14 cellular contexts compared by ENCODE assay signal in the genomic region with DNA sequence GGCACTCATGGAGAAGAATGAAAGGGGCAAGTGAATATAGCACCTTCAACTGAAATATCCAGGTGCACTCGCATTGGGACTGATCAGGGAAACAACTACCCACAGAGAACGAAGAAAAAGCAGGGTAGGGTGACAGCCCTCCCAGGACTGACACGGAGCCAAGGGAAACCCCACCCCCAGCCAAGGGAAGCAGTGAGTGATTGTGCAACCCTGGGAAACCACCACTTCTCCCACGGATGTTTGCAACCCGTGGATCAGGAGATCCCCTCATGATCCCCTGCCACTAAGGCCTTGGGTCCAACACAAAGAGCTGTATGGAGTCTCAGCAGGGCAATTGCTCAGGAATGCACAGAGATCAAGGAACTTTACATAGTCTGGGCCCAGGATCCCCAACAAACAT.
"Had no signal": no experiment of that assay in that cellular context is flagged by ENCODE, and none has a peak within 500 bp of the region (broad histone marks: within the 10 kb centered on the region; RNA-seq: fewer than 3 reads in every experiment).

No MANE protein-coding gene starts in this region.

- H3K4me3 ChIP-seq: breast epithelium, neural progenitor cell, thyroid gland had no signal

- H3K27me3 Mint-ChIP-seq: activated naive CD8-positive, alpha-beta T cell treated with anti-CD3 and anti-CD28 coated beads for 36 hours; dendritic cell treated with granulocyte-macrophage colony-stimulating factor and Interleukin-4, amounts not matched to agents 40 ng/mL and 50 ng/mL, for 4 days; effector memory CD8-positive, alpha-beta T cell; stimulated activated naive B cell treated with anti-CD40 and anti-IgM and Interleukin-4, amounts not matched to agents 10 μg/mL and 1 μg/mL and 100 μg/mL, for 72 hours had no signal

- DNase-seq: activated CD4-positive, CD25-positive, alpha-beta regulatory T cell treated with anti-CD3 and anti-CD28 coated beads, Interleukin-2, amount 50 U/mL, for 72 hours; activated naive CD8-positive, alpha-beta T cell treated with anti-CD3 and anti-CD28 coated beads for 36 hours; cerebellar nuclear complex; effector memory CD8-positive, alpha-beta T cell; foreskin fibroblast; stimulated activated CD4-positive, alpha-beta T cell treated with anti-CD3 and anti-CD28 coated beads, Interleukin-2, amount 100 ng/mL, for 48 hours; stimulated activated naive B cell treated with anti-CD40 and anti-IgM and Interleukin-4, amounts not matched to agents 10 μg/mL and 1 μg/mL and 100 μg/mL, for 72 hours; thyroid gland had no signal

- H3K4me1 Mint-ChIP-seq: activated naive CD8-positive, alpha-beta T cell treated with anti-CD3 and anti-CD28 coated beads for 36 hours; stimulated activated naive B cell treated with anti-CD40 and anti-IgM and Interleukin-4, amounts not matched to agents 10 μg/mL and 1 μg/mL and 100 μg/mL, for 72 hours had no signal

- H3K27me3 ChIP-seq: breast epithelium, neural progenitor cell, thyroid gland had no signal

- H3K27ac Mint-ChIP-seq: activated naive CD8-positive, alpha-beta T cell treated with anti-CD3 and anti-CD28 coated beads for 36 hours; activated T-helper 1 cell treated with anti-CD3 and anti-CD28 coated beads, Interleukin-12 subunit alpha, Interleukin-12 subunit beta, Interleukin-2, Interleukin-4 antibody, amounts not matched to agents 30 ng/mL and 10 ng/mL and 1 ng/mL, durations not matched to agents 14 hours and 24 hours and 36 hours; dendritic cell treated with granulocyte-macrophage colony-stimulating factor and Interleukin-4, amounts not matched to agents 40 ng/mL and 50 ng/mL, for 4 days; effector memory CD8-positive, alpha-beta T cell; neural progenitor cell; stimulated activated naive B cell treated with anti-CD40 and anti-IgM and Interleukin-4, amounts not matched to agents 10 μg/mL and 1 μg/mL and 100 μg/mL, for 72 hours had no signal

- FAIRE-seq: urothelium cell line had no signal

- H3K9me3 ChIP-seq: thyroid gland had no signal

- ATAC-seq: effector memory CD8-positive, alpha-beta T cell; stimulated activated naive B cell treated with anti-CD40 and anti-IgM and Interleukin-4, amounts not matched to agents 10 μg/mL and 1 μg/mL and 100 μg/mL, for 72 hours had no signal

- H3K4me1 ChIP-seq: breast epithelium, neural progenitor cell had no signal

- H3K4me2 ChIP-seq: neural progenitor cell had no signal

- H3K9ac ChIP-seq: neural progenitor cell had no signal

- H3K4me3 Mint-ChIP-seq: activated naive CD8-positive, alpha-beta T cell treated with anti-CD3 and anti-CD28 coated beads for 36 hours; activated T-helper 1 cell treated with anti-CD3 and anti-CD28 coated beads, Interleukin-12 subunit alpha, Interleukin-12 subunit beta, Interleukin-2, Interleukin-4 antibody, amounts not matched to agents 30 ng/mL and 10 ng/mL and 1 ng/mL, durations not matched to agents 14 hours and 24 hours and 36 hours; dendritic cell treated with granulocyte-macrophage colony-stimulating factor and Interleukin-4, amounts not matched to agents 40 ng/mL and 50 ng/mL, for 4 days; effector memory CD8-positive, alpha-beta T cell; neural progenitor cell; stimulated activated naive B cell treated with anti-CD40 and anti-IgM and Interleukin-4, amounts not matched to agents 10 μg/mL and 1 μg/mL and 100 μg/mL, for 72 hours had no signal

- H3K36me3 Mint-ChIP-seq: activated naive CD8-positive, alpha-beta T cell treated with anti-CD3 and anti-CD28 coated beads for 36 hours had no signal

- H3K36me3 ChIP-seq: breast epithelium, neural progenitor cell, thyroid gland had no signal

- H3K27ac ChIP-seq: breast epithelium, epithelial cell of prostate, neural progenitor cell, thyroid gland had no signal

- H2AFZ ChIP-seq: neural progenitor cell had no signal
